24 cellular contexts compared by ENCODE assay signal in the genomic region with DNA sequence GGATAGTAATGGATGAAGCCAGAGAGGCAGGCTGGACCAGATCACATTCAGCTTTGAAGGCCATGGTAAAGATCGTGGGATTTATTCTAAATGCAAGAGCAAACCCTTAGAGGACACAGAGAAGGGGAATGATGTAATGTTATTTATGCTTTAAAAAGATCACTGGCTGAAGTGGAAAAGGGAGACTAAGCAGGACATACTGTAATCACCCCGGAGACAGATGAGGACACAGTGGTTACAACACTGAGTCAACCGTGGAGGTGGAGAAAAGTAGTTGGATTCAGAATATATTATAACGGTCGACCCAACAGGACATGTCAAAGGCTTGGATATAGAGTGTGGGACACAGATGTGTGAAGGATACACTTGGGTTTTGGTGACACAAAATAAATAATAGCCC. TPM values are rescaled to one million over a fixed set of nuclear protein-coding genes. Genes with fewer than 3 reads are reported as not detected.
DNase-seq lines count a peak whose midpoint lies in the region; ATAC-seq and TF ChIP-seq lines count a peak whose summit lies in the region.
"Had no signal": no experiment of that assay in that cellular context is flagged by ENCODE, and none has a peak within 500 bp of the region (broad histone marks: within the 10 kb centered on the region; RNA-seq: fewer than 3 reads in every experiment).

No MANE protein-coding gene starts in this region.

- no TSS peak for BruUV-seq in OCI-LY7 (replicated peaks; lab: Mats Ljungman, UMichigan)

- H3K79me1 ChIP-seq in trophoblast cell (ENCODE audit: low read length), result no peaks in the 10 kb centered on the region

- no peak overlapping the region for H4K12ac ChIP-seq in trophoblast cell (ENCODE audit: low read depth, low read length)

- POLR2A ChIA-PET in OCI-LY7 (lab: Charles Lee), result no interaction called here

- H3K9me2 ChIP-seq in OCI-LY7 (ENCODE audit: insufficient read depth, low read length), result no peaks in the 10 kb centered on the region

- TF ChIP-seq POLR2A in body of pancreas (IDR thresholded peaks at IDR 0.05), result no peak
- TF ChIP-seq POLR2A in transverse colon (IDR thresholded peaks at IDR 0.05), result no peak

- peak overlapping the region; percentile 28 for H2BK12ac ChIP-seq in trophoblast cell (ENCODE audit: low read length)

- H3K4me3 ChIP-seq in body of pancreas (no peak overlapping the region), trophoblast cell (ENCODE audit: low read depth, low read length) (no peak overlapping the region), transverse colon (no peak overlapping the region), OCI-LY7 (ENCODE audit: low read depth, low read length, poor library complexity, severe bottlenecking) (no peak overlapping the region)
- H3K4me3 ChIP-seq: BLaER1 treated with 17β-estradiol and CSF1 and Interleukin-3, amounts not matched to agents 10 nM and 100 nM; esophagus squamous epithelium; prostate gland; skin epidermis; vagina had no signal

- H3K4ac ChIP-seq in trophoblast cell (ENCODE audit: low read depth, low read length), result peak overlapping the region; percentile 57

- in situ Hi-C loops in transverse colon (cut with MboI; ENCODE audit: low pct_ligation_motif_present in 1 of 4, low pct_unique_long_range_greater_than_20kb in 1 of 4, low sequenced_read_pairs in 3 of 4), result no loop called here

- H3K18ac ChIP-seq in trophoblast cell (ENCODE audit: low read length), result peak overlapping the region; percentile 79

- peaks cover 5% of the 10 kb centered on the region for H3K79me2 ChIP-seq in trophoblast cell (ENCODE audit: control insufficient read depth, insufficient read depth, low read length, poor library complexity)
- H3K79me2 ChIP-seq in OCI-LY7 (ENCODE audit: insufficient read depth, low read depth, low read length), result no peaks in the 10 kb centered on the region

- H3K9ac ChIP-seq in trophoblast cell (ENCODE audit: low read length), result no peak overlapping the region
- H3K9ac ChIP-seq: BLaER1 treated with 17β-estradiol and CSF1 and Interleukin-3, amounts not matched to agents 10 nM and 100 nM had no signal

- WGBS in body of pancreas, 2 donors, result 83 to 85% methylated on average over 5 of the region's 5 CpGs
- WGBS in trophoblast cell (ENCODE audit: extremely low coverage, insufficient coverage, insufficient read length), result no CpG with 5 or more reads among the region's 5 CpGs
- WGBS in transverse colon (ENCODE audit: low coverage in 1 of 2), 2 donors, result 75 to 85% methylated on average over 5 of the region's 5 CpGs

- H3K27me3 ChIP-seq in body of pancreas, result no peaks in the 10 kb centered on the region
- no peaks in the 10 kb centered on the region for H3K27me3 ChIP-seq in trophoblast cell (ENCODE audit: insufficient read depth, low read length)
- peaks cover 1% of the 10 kb centered on the region for H3K27me3 ChIP-seq in transverse colon
- H3K27me3 ChIP-seq: BLaER1 treated with 17β-estradiol and CSF1 and Interleukin-3, amounts not matched to agents 10 nM and 100 nM; esophagus squamous epithelium; vagina had no signal

- no peak for TF ChIP-seq EP300 in transverse colon (IDR thresholded peaks at IDR 0.05; ENCODE audit: low read depth)

- DNase-seq in body of pancreas (no peak), left cardiac atrium (no peak), trophoblast cell (no peak), transverse colon (no peak), OCI-LY7 (ENCODE audit: low spot score) (no peak)
- no peak for DNase-seq in stimulated activated naive CD8-positive, alpha-beta T cell treated with anti-CD3 and anti-CD28 coated beads, Interleukin-15, Interleukin-2, amounts not matched to agents 100 U/mL and 50 U/mL, for 24 hours
- DNase-seq: activated CD4-positive, alpha-beta T cell treated with anti-CD3 and anti-CD28 coated beads, Interleukin-2, amount 10 ng/mL, durations not matched to agents 24 days and 14 days; activated gamma-delta T cell treated with Interleukin-2 at 50 U/mL for 16 hours; activated T-cell treated with anti-CD3 and anti-CD28 coated beads, Interleukin-2, amount 50 U/mL, for 1 hour; DMS153; esophagus squamous epithelium; islet precursor cell; naive thymus-derived CD4-positive, alpha-beta T cell; NCI-H1092; NCI-H1694; NCI-H446; NCI-H82 had no signal

- no peaks in the 10 kb centered on the region for H3K36me3 ChIP-seq in body of pancreas (replicated peaks in 1 of 2; ENCODE audit: insufficient read depth in 1 of 2, low read depth in 2 of 2)
- peaks cover 3 to 11% of the 10 kb centered on the region in 2 experiments for H3K36me3 ChIP-seq in trophoblast cell (ENCODE audit: control insufficient read depth in 1 of 2, insufficient read depth in 2 of 2, low read length in 2 of 2)
- H3K36me3 ChIP-seq in transverse colon, result no peaks in the 10 kb centered on the region
- H3K36me3 ChIP-seq in OCI-LY7 (ENCODE audit: insufficient read depth, low read length), result no peaks in the 10 kb centered on the region
- H3K36me3 ChIP-seq: BLaER1 treated with 17β-estradiol and CSF1 and Interleukin-3, amounts not matched to agents 10 nM and 100 nM; prostate gland; vagina had no signal

- intact Hi-C loops in body of pancreas (cut with DNase I) (no loop called here), left cardiac atrium (cut with DNase I) (no loop called here), transverse colon (cut with DNase I; ENCODE audit: low total_unique reads) (no loop called here), OCI-LY7 (cut with micrococcal nuclease; ENCODE audit: unreplicated experiment) (no loop called here)

- H3K4me2 ChIP-seq in trophoblast cell (ENCODE audit: low read length) (no peak overlapping the region), OCI-LY7 (ENCODE audit: low read length) (no peak overlapping the region)
- H3K4me2 ChIP-seq: BLaER1 treated with 17β-estradiol and CSF1 and Interleukin-3, amounts not matched to agents 10 nM and 100 nM had no signal

- no peak overlapping the region for H2AFZ ChIP-seq in trophoblast cell (ENCODE audit: insufficient read depth, low read length, poor library complexity)
- H2AFZ ChIP-seq in OCI-LY7 (ENCODE audit: low read length), result no peak overlapping the region

- H3K23ac ChIP-seq in trophoblast cell (ENCODE audit: low read length), result no peak overlapping the region

- CTCF ChIA-PET in OCI-LY7 (lab: Charles Lee; ENCODE audit: unreplicated experiment), result no interaction called here

- TF ChIP-seq CTCF in body of pancreas (IDR thresholded peaks at IDR 0.05), result no peak
- no peak for TF ChIP-seq CTCF in transverse colon (IDR thresholded peaks at IDR 0.05)
- no peak for TF ChIP-seq CTCF in OCI-LY7 (conservative IDR thresholded peaks at IDR 0.05; ENCODE audit: low read length)

- H3K27ac ChIP-seq in body of pancreas (no peak overlapping the region), trophoblast cell (ENCODE audit: low read depth, low read length) (no peak overlapping the region), transverse colon (peak overlapping the region; percentile 42 to 80 (median 66)), OCI-LY7 (ENCODE audit: low read depth, low read length, poor library complexity, severe bottlenecking) (no peak overlapping the region)
- H3K27ac ChIP-seq: BLaER1 treated with 17β-estradiol and CSF1 and Interleukin-3, amounts not matched to agents 10 nM and 100 nM; esophagus squamous epithelium; prostate gland; skin epidermis; vagina had no signal

- H2BK5ac ChIP-seq in trophoblast cell (ENCODE audit: low read depth, low read length, poor library complexity), result peak overlapping the region; percentile 32

- H2AK5ac ChIP-seq in trophoblast cell (ENCODE audit: low read length), result no peak overlapping the region

- H2BK120ac ChIP-seq in trophoblast cell (ENCODE audit: insufficient read depth, low read length, poor library complexity), result no peak overlapping the region

- peak overlapping the region; percentile 21 for H4K91ac ChIP-seq in trophoblast cell (ENCODE audit: low read depth, low read length)

- H3K14ac ChIP-seq in trophoblast cell (ENCODE audit: low read length), result no peak overlapping the region

- H4K20me1 ChIP-seq in OCI-LY7 (ENCODE audit: insufficient read depth, low read length), result no peaks in the 10 kb centered on the region
- H4K20me1 ChIP-seq: BLaER1 treated with 17β-estradiol and CSF1 and Interleukin-3, amounts not matched to agents 10 nM and 100 nM had no signal

- peak; percentile 33 for ATAC-seq in body of pancreas
- ATAC-seq in left cardiac atrium, result peak; percentile 55 to 82
- ATAC-seq in stimulated activated naive CD8-positive, alpha-beta T cell treated with anti-CD3 and anti-CD28 coated beads, Interleukin-15, Interleukin-2, amounts not matched to agents 100 U/mL and 50 U/mL, for 24 hours, result no peak
- ATAC-seq in GM18868 (IDR thresholded peaks at IDR 0.05; ENCODE audit: unreplicated experiment), result no peak
- ATAC-seq: naive thymus-derived CD4-positive, alpha-beta T cell; stimulated activated memory B cell treated with anti-CD40 and anti-IgM and Interleukin-4, amounts not matched to agents 10 μg/mL and 1 μg/mL and 100 μg/mL, for 72 hours; WTC11 had no signal

- H3K9me3 ChIP-seq in body of pancreas (no peaks in the 10 kb centered on the region), trophoblast cell (ENCODE audit: insufficient read depth, low read depth, low read length) (no peaks in the 10 kb centered on the region), transverse colon (no peaks in the 10 kb centered on the region), OCI-LY7 (ENCODE audit: low read length) (no peaks in the 10 kb centered on the region)
- H3K9me3 ChIP-seq: BLaER1 treated with 17β-estradiol and CSF1 and Interleukin-3, amounts not matched to agents 10 nM and 100 nM; esophagus squamous epithelium; prostate gland; vagina had no signal

- peaks cover 3% of the 10 kb centered on the region for H3K4me1 ChIP-seq in body of pancreas
- H3K4me1 ChIP-seq in trophoblast cell (ENCODE audit: control insufficient read depth in 1 of 2, insufficient read depth in 2 of 2, low read length in 2 of 2), result peaks cover 6 to 13% of the 10 kb centered on the region in 2 experiments
- peaks cover 0 to 5% (median 3%) of the 10 kb centered on the region in 4 donors for H3K4me1 ChIP-seq in transverse colon
- H3K4me1 ChIP-seq in OCI-LY7 (ENCODE audit: insufficient read depth, low read length, poor library complexity, severe bottlenecking), result no peaks in the 10 kb centered on the region
- H3K4me1 ChIP-seq: BLaER1 treated with 17β-estradiol and CSF1 and Interleukin-3, amounts not matched to agents 10 nM and 100 nM; prostate gland had no signal

- H4K8ac ChIP-seq in trophoblast cell (ENCODE audit: low read depth, low read length), result peak overlapping the region; percentile 25

RNA-seq across cellular contexts. Expression of gene CDON, which starts 38.5 kb away (rescaled TPM):
- 1 to 10 TPM; 5.6 to 7.3 TPM for total RNA-seq in body of pancreas
- 10 to 100 TPM; 13.6 to 30.0 TPM for total RNA-seq in left cardiac atrium
- polyA plus RNA-seq in trophoblast cell (2013), result 41.5 and 45.5 TPM in 2 replicates
- 10 to 100 TPM in 2 of 4 donors, 1 to 10 TPM in 2; 7.6 to 31.0 (median 9.9) TPM for total RNA-seq in transverse colon
- 1.5 and 2.0 TPM in 2 replicates for total RNA-seq in OCI-LY7 (2014; rRNA removed; shearing (Covaris generic))
- 1.1 and 2.5 TPM in 2 replicates for total RNA-seq in OCI-LY7 (2022)

Comparison
In these comparisons a context has a peak if more than half of its experiments do, and no peak if none do; other contexts are left out.
1. ATAC-seq: peak in body of pancreas (single experiment) and left cardiac atrium (2 of 2); none in stimulated activated naive CD8-positive, alpha-beta T cell treated with anti-CD3 and anti-CD28 coated beads, Interleukin-15, Interleukin-2, amounts not matched to agents 100 U/mL and 50 U/mL, for 24 hours (single experiment) and GM18868 (single experiment).
2. H3K27ac ChIP-seq: peak in transverse colon (4 of 4); none in body of pancreas (0 of 4), trophoblast cell (single experiment) and OCI-LY7 (single experiment).